8 cellular contexts compared by ENCODE assay signal in genomic region chr17:64662774-64663367, GRCh38.
DNase-seq lines count a peak whose midpoint lies in the region; ATAC-seq and TF ChIP-seq lines count a peak whose summit lies in the region.

No MANE protein-coding gene starts in this region.

- peaks cover 6% of the 10 kb centered on the region for H3K4me1 ChIP-seq in parathyroid adenoma

- H3K79me2 ChIP-seq in parathyroid adenoma, result peaks cover 6% of the 10 kb centered on the region

- peak; percentile 83 for DNase-seq in NCI-H69 (lab: John Stamatoyannopoulos, UW)
- no peak for DNase-seq in epithelial cell of prostate (ENCODE audit: low read depth, low spot score)
- no peak for DNase-seq in activated gamma-delta T cell (lab: John Stamatoyannopoulos, UW)
- no peak for DNase-seq in NCI-H128 (lab: John Stamatoyannopoulos, UW; ENCODE audit: unreplicated experiment)

- peak; percentile 5 for ATAC-seq in GM21717 (IDR thresholded peaks at IDR 0.05; ENCODE audit: unreplicated experiment)
- ATAC-seq in HG03571 (IDR thresholded peaks at IDR 0.05; ENCODE audit: unreplicated experiment), result no peak
- ATAC-seq in GM21390 (IDR thresholded peaks at IDR 0.05; ENCODE audit: unreplicated experiment), result no peak

- peak overlapping the region; percentile 94 for H3K4me2 ChIP-seq in parathyroid adenoma (ENCODE audit: low read length)

- peak overlapping the region; percentile 98 for H2AFZ ChIP-seq in parathyroid adenoma

- TF ChIP-seq CTCF in parathyroid adenoma (IDR thresholded peaks at IDR 0.05), result no peak

- no peaks in the 10 kb centered on the region for H3K36me3 ChIP-seq in parathyroid adenoma (ENCODE audit: control insufficient read depth, insufficient read depth, low read length)

- peak overlapping the region; percentile 54 for H3K4me3 ChIP-seq in parathyroid adenoma (ENCODE audit: low read depth, low read length)

- H3K27me3 ChIP-seq in parathyroid adenoma (ENCODE audit: control insufficient read depth, insufficient read depth, low read length), result no peaks in the 10 kb centered on the region

- H3K9ac ChIP-seq in parathyroid adenoma, result no peak overlapping the region

- H3K9me3 ChIP-seq in parathyroid adenoma (ENCODE audit: control insufficient read depth, low read length), result no peaks in the 10 kb centered on the region

- H3K27ac ChIP-seq in epithelial cell of prostate, result peak overlapping the region; percentile 87
- peak overlapping the region; percentile 67 for H3K27ac ChIP-seq in parathyroid adenoma
